Comparison of ENCODE assay signal across 1 cellular context in the genomic region with DNA sequence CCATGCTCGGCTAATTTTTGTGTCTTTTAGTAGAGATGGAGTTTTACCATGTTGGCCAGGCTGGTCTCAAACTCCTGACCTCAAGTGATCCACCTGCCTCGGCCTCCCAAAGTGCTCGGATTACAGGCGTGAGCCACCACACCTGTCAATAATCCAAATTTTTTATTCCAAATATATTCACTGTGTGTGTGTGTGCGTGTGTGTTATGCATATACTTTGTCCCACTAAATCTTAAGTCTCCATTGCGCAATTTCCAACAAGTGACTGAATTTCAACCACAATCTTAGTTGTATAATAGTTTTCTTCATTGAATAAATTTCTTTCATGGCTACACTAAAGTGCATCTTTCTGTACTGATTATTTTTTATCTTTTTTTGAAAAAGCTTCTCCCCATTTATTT.
TF ChIP-seq lines count a peak whose summit lies in the region.

No MANE protein-coding gene starts in this region.

TF ChIP-seq in HepG2, 621 proteins besides CTCF, POLR2A, EP300 and RAD21:
- peak; percentile 69 for TF ChIP-seq CEBPG (CRISPR knock-in tag; IDR thresholded peaks at IDR 0.05)
- TF ChIP-seq CEBPB (IDR thresholded peaks at IDR 0.05; ENCODE audit: borderline replicate concordance, low read depth, low read length): peak; percentile 92
- TF ChIP-seq PRPF4 (IDR thresholded peaks at IDR 0.05; ENCODE audit: low read depth, low read length, poor library complexity, severe bottlenecking): no peak
